In genomic region chr15:67973846-67974245, GRCh38 we compare ENCODE assay signal across 6 cellular contexts.
"Had no signal": no experiment of that assay in that cellular context is flagged by ENCODE, and none has a peak within 500 bp of the region (broad histone marks: within the 10 kb centered on the region; RNA-seq: fewer than 3 reads in every experiment).

No MANE protein-coding gene starts in this region.

- ATAC-seq: HCT116, HepG2 had no signal

- H3K9me3 ChIP-seq: HAP-1 had no signal

- DNase-seq: GM23248, GOT3, H7 had no signal

- H3K27ac ChIP-seq: GM23248 had no signal

- FAIRE-seq: HepG2 had no signal

- H3K36me3 ChIP-seq: HAP-1 had no signal

- H2AFZ ChIP-seq: GM23248 had no signal

- H3K9ac ChIP-seq: GM23248 had no signal

- H3K4me3 ChIP-seq: GM23248, HAP-1 had no signal
